In genomic region chr1:157575744-157576143, GRCh38 we compare ENCODE assay signal across 1 cellular context.
TF ChIP-seq lines count a peak whose summit lies in the region.

No MANE protein-coding gene starts in this region.

TF ChIP-seq in GM12878, 131 proteins besides CTCF, POLR2A, EP300 and RAD21 (continued from another document):
- no peak for TF ChIP-seq NKRF (conservative IDR thresholded peaks at IDR 0.05)
- TF ChIP-seq SMAD5 (IDR thresholded peaks at IDR 0.05; ENCODE audit: low read depth), result no peak
- no peak for TF ChIP-seq HDAC6 (IDR thresholded peaks at IDR 0.05; ENCODE audit: unreplicated experiment)
- TF ChIP-seq ATF2 (IDR thresholded peaks at IDR 0.05; ENCODE audit: low read length), result 0 out of 2 replicates have a peak, but pooled peaks have one; percentile 19
- TF ChIP-seq GATAD2B (conservative IDR thresholded peaks at IDR 0.05; ENCODE audit: low read depth), result no peak
- no peak for TF ChIP-seq TARDBP (IDR thresholded peaks at IDR 0.05; ENCODE audit: borderline replicate concordance)
TF ChIP-seq in GM12878: peak in this region for 9.
